In genomic region chr19:33510728-33511255, GRCh38 we compare ENCODE assay signal across 19 cellular contexts.
"Had no signal": no experiment of that assay in that cellular context is flagged by ENCODE, and none has a peak within 500 bp of the region (broad histone marks: within the 10 kb centered on the region; RNA-seq: fewer than 3 reads in every experiment).

No MANE protein-coding gene starts in this region.

- H3K9me3 Mint-ChIP-seq: activated CD4-positive, alpha-beta memory T cell treated with anti-CD3 and anti-CD28 coated beads for 36 hours; memory B cell; nephron; stimulated activated effector memory CD8-positive, alpha-beta T cell treated with anti-CD3 and anti-CD28 coated beads, Interleukin-12 subunit alpha, Interleukin-12 subunit beta, amount 100 ng/mL, for 72 hours had no signal

- H3K4me3 ChIP-seq: cardiac muscle cell, gastroesophageal sphincter, tibial artery had no signal

- H3K4me1 Mint-ChIP-seq: nephron had no signal

- H3K4me3 Mint-ChIP-seq: activated CD4-positive, alpha-beta memory T cell treated with anti-CD3 and anti-CD28 coated beads for 36 hours; activated naive CD8-positive, alpha-beta T cell treated with anti-CD3 and anti-CD28 coated beads, Interleukin-2, amount 10 ng/mL, durations not matched to agents 7 days and 5 days; memory B cell; nephron; stimulated activated effector memory CD8-positive, alpha-beta T cell treated with anti-CD3 and anti-CD28 coated beads, Interleukin-12 subunit alpha, Interleukin-12 subunit beta, amount 100 ng/mL, for 72 hours; stimulated activated naive CD8-positive, alpha-beta T cell treated with anti-CD3 and anti-CD28 coated beads, Interleukin-15, amount 100 ng/mL, for 72 hours had no signal

- H3K27me3 Mint-ChIP-seq: activated CD4-positive, alpha-beta memory T cell treated with anti-CD3 and anti-CD28 coated beads for 36 hours; activated naive CD8-positive, alpha-beta T cell treated with anti-CD3 and anti-CD28 coated beads, Interleukin-2, amount 10 ng/mL, durations not matched to agents 7 days and 5 days; memory B cell; stimulated activated naive CD8-positive, alpha-beta T cell treated with anti-CD3 and anti-CD28 coated beads, Interleukin-15, amount 100 ng/mL, for 72 hours had no signal

- H3K36me3 ChIP-seq: cardiac muscle cell had no signal

- H3K9me3 ChIP-seq: gastroesophageal sphincter, tibial artery had no signal

- H3K36me3 Mint-ChIP-seq: stimulated activated effector memory CD8-positive, alpha-beta T cell treated with anti-CD3 and anti-CD28 coated beads, Interleukin-12 subunit alpha, Interleukin-12 subunit beta, amount 100 ng/mL, for 72 hours had no signal

- DNase-seq: activated CD4-positive, alpha-beta memory T cell treated with anti-CD3 and anti-CD28 coated beads for 36 hours; activated CD4-positive, alpha-beta T cell treated with anti-CD3 and anti-CD28 coated beads for 4 hours; activated CD4-positive, CD25-positive, alpha-beta regulatory T cell; activated naive CD4-positive, alpha-beta T cell treated with Interleukin-2 at 50 U/mL for 16 hours; activated naive CD8-positive, alpha-beta T cell treated with anti-CD3 and anti-CD28 coated beads, Interleukin-2, amount 10 ng/mL, durations not matched to agents 7 days and 5 days; activated T-cell treated with anti-CD3 and anti-CD28 coated beads, Interleukin-2, amount 50 U/mL, for 48 hours; amniotic stem cell; cortex of kidney; small intestine; stimulated activated CD4-positive, alpha-beta T cell treated with anti-CD3 and anti-CD28 coated beads, Interleukin-2, amount 100 ng/mL, for 24 hours; stimulated activated naive CD8-positive, alpha-beta T cell treated with anti-CD3 and anti-CD28 coated beads, Interleukin-15, amount 100 ng/mL, for 72 hours; tibial artery had no signal

- H3K27ac Mint-ChIP-seq: activated CD4-positive, alpha-beta memory T cell treated with anti-CD3 and anti-CD28 coated beads for 36 hours; activated naive CD8-positive, alpha-beta T cell treated with anti-CD3 and anti-CD28 coated beads, Interleukin-2, amount 10 ng/mL, durations not matched to agents 7 days and 5 days; memory B cell; nephron; stimulated activated effector memory CD8-positive, alpha-beta T cell treated with anti-CD3 and anti-CD28 coated beads, Interleukin-12 subunit alpha, Interleukin-12 subunit beta, amount 100 ng/mL, for 72 hours had no signal

- ATAC-seq: gastroesophageal sphincter; sciatic nerve; stimulated activated effector memory CD8-positive, alpha-beta T cell treated with anti-CD3 and anti-CD28 coated beads, Interleukin-12 subunit alpha, Interleukin-12 subunit beta, amount 100 ng/mL, for 72 hours; stimulated activated naive CD8-positive, alpha-beta T cell treated with anti-CD3 and anti-CD28 coated beads, Interleukin-15, amount 100 ng/mL, for 72 hours had no signal

- H3K27ac ChIP-seq: cardiac muscle cell, epithelial cell of prostate, gastroesophageal sphincter, tibial artery had no signal

- H3K4me1 ChIP-seq: gastroesophageal sphincter had no signal

- H3K27me3 ChIP-seq: cardiac muscle cell, gastroesophageal sphincter, tibial artery had no signal
